Comparison of ENCODE assay signal across 1 cellular context in the genomic region with DNA sequence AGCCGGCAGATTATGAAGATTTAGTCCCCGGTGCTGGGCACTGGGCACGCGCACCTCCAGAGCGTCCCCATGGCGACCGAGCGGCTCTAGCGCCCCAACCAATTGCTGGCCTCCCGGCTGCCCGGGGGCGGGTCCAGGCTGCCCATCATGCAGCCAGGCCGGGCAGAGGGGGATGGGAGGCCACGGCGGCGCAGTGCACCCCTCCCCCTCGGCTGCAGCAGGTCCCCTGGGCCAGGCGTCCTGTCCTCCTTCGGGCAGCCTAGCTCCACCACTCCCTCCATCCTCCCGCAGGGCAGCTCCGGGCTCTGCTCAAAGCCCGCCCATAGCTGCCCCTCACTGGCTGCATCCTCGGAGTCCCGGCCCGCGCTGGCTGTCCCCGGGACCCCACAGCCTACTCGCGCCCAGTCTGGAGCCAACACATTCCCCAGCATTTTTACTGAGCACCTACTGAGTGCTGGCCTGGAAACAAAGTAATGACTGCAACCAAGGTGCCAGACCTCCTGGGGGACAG.
TF ChIP-seq lines count a peak whose summit lies in the region.

No MANE protein-coding gene starts in this region.

TF ChIP-seq in GM23338, 12 proteins besides CTCF, POLR2A, EP300 and RAD21 (continued from another document):
- TF ChIP-seq, protein P1, sequence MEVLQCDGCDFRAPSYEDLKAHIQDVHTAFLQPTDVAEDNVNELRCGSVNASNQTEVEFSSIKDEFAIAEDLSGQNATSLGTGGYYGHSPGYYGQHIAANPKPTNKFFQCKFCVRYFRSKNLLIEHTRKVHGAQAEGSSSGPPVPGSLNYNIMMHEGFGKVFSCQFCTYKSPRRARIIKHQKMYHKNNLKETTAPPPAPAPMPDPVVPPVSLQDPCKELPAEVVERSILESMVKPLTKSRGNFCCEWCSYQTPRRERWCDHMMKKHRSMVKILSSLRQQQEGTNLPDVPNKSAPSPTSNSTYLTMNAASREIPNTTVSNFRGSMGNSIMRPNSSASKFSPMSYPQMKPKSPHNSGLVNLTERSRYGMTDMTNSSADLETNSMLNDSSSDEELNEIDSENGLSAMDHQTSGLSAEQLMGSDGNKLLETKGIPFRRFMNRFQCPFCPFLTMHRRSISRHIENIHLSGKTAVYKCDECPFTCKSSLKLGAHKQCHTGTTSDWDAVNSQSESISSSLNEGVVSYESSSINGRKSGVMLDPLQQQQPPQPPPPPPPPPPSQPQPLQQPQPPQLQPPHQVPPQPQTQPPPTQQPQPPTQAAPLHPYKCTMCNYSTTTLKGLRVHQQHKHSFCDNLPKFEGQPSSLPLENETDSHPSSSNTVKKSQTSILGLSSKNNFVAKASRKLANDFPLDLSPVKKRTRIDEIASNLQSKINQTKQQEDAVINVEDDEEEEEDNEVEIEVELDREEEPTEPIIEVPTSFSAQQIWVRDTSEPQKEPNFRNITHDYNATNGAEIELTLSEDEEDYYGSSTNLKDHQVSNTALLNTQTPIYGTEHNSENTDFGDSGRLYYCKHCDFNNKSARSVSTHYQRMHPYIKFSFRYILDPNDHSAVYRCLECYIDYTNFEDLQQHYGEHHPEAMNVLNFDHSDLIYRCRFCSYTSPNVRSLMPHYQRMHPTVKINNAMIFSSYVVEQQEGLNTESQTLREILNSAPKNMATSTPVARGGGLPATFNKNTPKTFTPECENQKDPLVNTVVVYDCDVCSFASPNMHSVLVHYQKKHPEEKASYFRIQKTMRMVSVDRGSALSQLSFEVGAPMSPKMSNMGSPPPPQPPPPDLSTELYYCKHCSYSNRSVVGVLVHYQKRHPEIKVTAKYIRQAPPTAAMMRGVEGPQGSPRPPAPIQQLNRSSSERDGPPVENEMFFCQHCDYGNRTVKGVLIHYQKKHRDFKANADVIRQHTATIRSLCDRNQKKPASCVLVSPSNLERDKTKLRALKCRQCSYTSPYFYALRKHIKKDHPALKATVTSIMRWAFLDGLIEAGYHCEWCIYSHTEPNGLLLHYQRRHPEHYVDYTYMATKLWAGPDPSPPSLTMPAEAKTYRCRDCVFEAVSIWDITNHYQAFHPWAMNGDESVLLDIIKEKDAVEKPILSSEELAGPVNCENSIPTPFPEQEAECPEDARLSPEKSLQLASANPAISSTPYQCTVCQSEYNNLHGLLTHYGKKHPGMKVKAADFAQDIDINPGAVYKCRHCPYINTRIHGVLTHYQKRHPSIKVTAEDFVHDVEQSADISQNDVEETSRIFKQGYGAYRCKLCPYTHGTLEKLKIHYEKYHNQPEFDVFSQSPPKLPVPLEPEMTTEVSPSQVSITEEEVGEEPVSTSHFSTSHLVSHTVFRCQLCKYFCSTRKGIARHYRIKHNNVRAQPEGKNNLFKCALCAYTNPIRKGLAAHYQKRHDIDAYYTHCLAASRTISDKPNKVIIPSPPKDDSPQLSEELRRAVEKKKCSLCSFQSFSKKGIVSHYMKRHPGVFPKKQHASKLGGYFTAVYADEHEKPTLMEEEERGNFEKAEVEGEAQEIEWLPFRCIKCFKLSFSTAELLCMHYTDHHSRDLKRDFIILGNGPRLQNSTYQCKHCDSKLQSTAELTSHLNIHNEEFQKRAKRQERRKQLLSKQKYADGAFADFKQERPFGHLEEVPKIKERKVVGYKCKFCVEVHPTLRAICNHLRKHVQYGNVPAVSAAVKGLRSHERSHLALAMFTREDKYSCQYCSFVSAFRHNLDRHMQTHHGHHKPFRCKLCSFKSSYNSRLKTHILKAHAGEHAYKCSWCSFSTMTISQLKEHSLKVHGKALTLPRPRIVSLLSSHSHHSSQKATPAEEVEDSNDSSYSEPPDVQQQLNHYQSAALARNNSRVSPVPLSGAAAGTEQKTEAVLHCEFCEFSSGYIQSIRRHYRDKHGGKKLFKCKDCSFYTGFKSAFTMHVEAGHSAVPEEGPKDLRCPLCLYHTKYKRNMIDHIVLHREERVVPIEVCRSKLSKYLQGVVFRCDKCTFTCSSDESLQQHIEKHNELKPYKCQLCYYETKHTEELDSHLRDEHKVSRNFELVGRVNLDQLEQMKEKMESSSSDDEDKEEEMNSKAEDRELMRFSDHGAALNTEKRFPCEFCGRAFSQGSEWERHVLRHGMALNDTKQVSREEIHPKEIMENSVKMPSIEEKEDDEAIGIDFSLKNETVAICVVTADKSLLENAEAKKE (CRISPR knock-in tag; IDR thresholded peaks at IDR 0.05), result no peak
- TF ChIP-seq NANOG (IDR thresholded peaks at IDR 0.05; ENCODE audit: borderline replicate concordance), result no peak
